14 cellular contexts compared by ENCODE assay signal in genomic region chr16:87889762-87890161, GRCh38. TPM values are rescaled to one million over a fixed set of nuclear protein-coding genes. Genes with fewer than 3 reads are reported as not detected.
DNase-seq lines count a peak whose midpoint lies in the region; ATAC-seq, FAIRE-seq and TF ChIP-seq lines count a peak whose summit lies in the region.
"Not testable (repeated sequence)": the region's sequence is repeated elsewhere in the genome, so short reads cannot be mapped to it uniquely, and the experiment has no call there.
"Had no signal": no experiment of that assay in that cellular context is flagged by ENCODE, and none has a peak within 500 bp of the region (broad histone marks: within the 10 kb centered on the region; RNA-seq: fewer than 3 reads in every experiment).

No MANE protein-coding gene starts in this region.

- H3K4me1 ChIP-seq in OCI-LY1 (ENCODE audit: insufficient read depth, low read length, severe bottlenecking): not testable (repeated sequence)

- not testable (repeated sequence) for H4K20me1 ChIP-seq in OCI-LY1 (ENCODE audit: insufficient read depth, low read length)

- FAIRE-seq in D721Med (lab: Jason Lieb, UNC): not testable (repeated sequence)

- not testable (repeated sequence) for H3K9me3 Mint-ChIP-seq in activated CD4-positive, alpha-beta T cell treated with anti-CD3 and anti-CD28 coated beads, Interleukin-2, amount 10 ng/mL, durations not matched to agents 7 days and 5 days; activated naive CD4-positive, alpha-beta T cell treated with anti-CD3 and anti-CD28 coated beads, Interleukin-2, amount 10 ng/mL, durations not matched to agents 7 days and 5 days; natural killer cell treated with Interleukin-12 subunit alpha and Interleukin-12 subunit beta and Interleukin-15 and Interleukin-18, amount 100 ng/mL, for 72 hours; stimulated activated effector memory CD8-positive, alpha-beta T cell treated with anti-CD3 and anti-CD28 coated beads, Interleukin-12 subunit alpha, Interleukin-12 subunit beta, amount 100 ng/mL, for 72 hours

- CTCF ChIA-PET in activated CD4-positive, alpha-beta T cell treated with anti-CD3 and anti-CD28 coated beads, Interleukin-2, amount 10 ng/mL, durations not matched to agents 7 days and 5 days (lab: Charles Lee): interaction anchor here (0.8 to 1.8 kb wide), 3 partner anchors 9 to 111 kb away, joined by 3 to 9 read pairs (median 3); no protein-coding TSS in a partner anchor
- CTCF ChIA-PET in activated naive CD4-positive, alpha-beta T cell treated with anti-CD3 and anti-CD28 coated beads, Interleukin-2, amount 10 ng/mL, durations not matched to agents 7 days and 5 days (lab: Charles Lee): interaction anchor here (1.2 kb wide), 1 partner anchor 13 kb away, joined by 4 read pairs; no protein-coding TSS in a partner anchor

- peaks cover 16% of the 10 kb centered on the region for H3K4me1 Mint-ChIP-seq in activated CD4-positive, alpha-beta T cell treated with anti-CD3 and anti-CD28 coated beads, Interleukin-2, amount 10 ng/mL, durations not matched to agents 7 days and 5 days
- peaks cover 15% of the 10 kb centered on the region for H3K4me1 Mint-ChIP-seq in activated naive CD4-positive, alpha-beta T cell treated with anti-CD3 and anti-CD28 coated beads, Interleukin-2, amount 10 ng/mL, durations not matched to agents 7 days and 5 days
- not testable (repeated sequence) for H3K4me1 Mint-ChIP-seq in natural killer cell treated with Interleukin-12 subunit alpha and Interleukin-12 subunit beta and Interleukin-15 and Interleukin-18, amount 100 ng/mL, for 72 hours (ENCODE audit: low read depth in 2 of 2)
- peaks cover 21% of the 10 kb centered on the region for H3K4me1 Mint-ChIP-seq in stimulated activated effector memory CD8-positive, alpha-beta T cell treated with anti-CD3 and anti-CD28 coated beads, Interleukin-12 subunit alpha, Interleukin-12 subunit beta, amount 100 ng/mL, for 72 hours

- peak; percentile 48 to 59 for ATAC-seq in natural killer cell treated with Interleukin-12 subunit alpha and Interleukin-12 subunit beta and Interleukin-15 and Interleukin-18, amount 100 ng/mL, for 72 hours
- ATAC-seq in stimulated activated effector memory CD8-positive, alpha-beta T cell treated with anti-CD3 and anti-CD28 coated beads, Interleukin-12 subunit alpha, Interleukin-12 subunit beta, amount 100 ng/mL, for 72 hours: peak; percentile 83

- H3K27ac Mint-ChIP-seq in activated CD4-positive, alpha-beta T cell treated with anti-CD3 and anti-CD28 coated beads, Interleukin-2, amount 10 ng/mL, durations not matched to agents 7 days and 5 days; activated naive CD4-positive, alpha-beta T cell treated with anti-CD3 and anti-CD28 coated beads, Interleukin-2, amount 10 ng/mL, durations not matched to agents 7 days and 5 days; natural killer cell treated with Interleukin-12 subunit alpha and Interleukin-12 subunit beta and Interleukin-15 and Interleukin-18, amount 100 ng/mL, for 72 hours; stimulated activated effector memory CD8-positive, alpha-beta T cell treated with anti-CD3 and anti-CD28 coated beads, Interleukin-12 subunit alpha, Interleukin-12 subunit beta, amount 100 ng/mL, for 72 hours: not testable (repeated sequence)

- DNase-seq in D721Med (ENCODE audit: insufficient read length, low spot score); epithelial cell of proximal tubule (ENCODE audit: low read depth); natural killer cell treated with Interleukin-12 subunit alpha and Interleukin-12 subunit beta and Interleukin-15 and Interleukin-18, amount 100 ng/mL, for 72 hours (ENCODE audit: low spot score); stimulated activated effector memory CD8-positive, alpha-beta T cell treated with anti-CD3 and anti-CD28 coated beads, Interleukin-12 subunit alpha, Interleukin-12 subunit beta, amount 100 ng/mL, for 72 hours (ENCODE audit: low spot score in 2 of 2): not testable (repeated sequence)
- peak; percentile 61 for DNase-seq in H7
- DNase-seq in activated CD4-positive, alpha-beta T cell treated with anti-CD3 and anti-CD28 coated beads, Interleukin-2, amount 10 ng/mL, durations not matched to agents 7 days and 5 days: peak; percentile 36
- peak; percentile 41 for DNase-seq in activated naive CD4-positive, alpha-beta T cell treated with anti-CD3 and anti-CD28 coated beads, Interleukin-2, amount 10 ng/mL, durations not matched to agents 7 days and 5 days

- TF ChIP-seq CTCF in D721Med (IDR thresholded peaks at IDR 0.05; ENCODE audit: insufficient read depth, missing control alignments) (peak; percentile 11), OCI-LY1 (IDR thresholded peaks at IDR 0.05; ENCODE audit: low read length) (peak; percentile 37), epithelial cell of proximal tubule (conservative IDR thresholded peaks at IDR 0.05; ENCODE audit: low read depth, low read length) (peak; percentile 39)

- not testable (repeated sequence) for H3K27me3 ChIP-seq in H7 (ENCODE audit: control insufficient read depth, insufficient read depth, low read length); OCI-LY1 (ENCODE audit: insufficient read depth, low read length)

- not testable (repeated sequence) for H3K27me3 Mint-ChIP-seq in activated CD4-positive, alpha-beta T cell treated with anti-CD3 and anti-CD28 coated beads, Interleukin-2, amount 10 ng/mL, durations not matched to agents 7 days and 5 days; activated naive CD4-positive, alpha-beta T cell treated with anti-CD3 and anti-CD28 coated beads, Interleukin-2, amount 10 ng/mL, durations not matched to agents 7 days and 5 days; natural killer cell treated with Interleukin-12 subunit alpha and Interleukin-12 subunit beta and Interleukin-15 and Interleukin-18, amount 100 ng/mL, for 72 hours

- not testable (repeated sequence) for H3K9ac ChIP-seq in OCI-LY1 (ENCODE audit: low read length)

- not testable (repeated sequence) for H3K9me3 ChIP-seq in OCI-LY1 (ENCODE audit: low read length)

- H3K9me2 ChIP-seq in OCI-LY1 (ENCODE audit: low read depth, low read length): not testable (repeated sequence)

- H3K4me3 ChIP-seq in H7 (ENCODE audit: insufficient read depth, low read depth, low read length); OCI-LY1 (ENCODE audit: low read depth, low read length, poor library complexity, severe bottlenecking); epithelial cell of proximal tubule (ENCODE audit: low read depth, low read length): not testable (repeated sequence)

- H3K36me3 Mint-ChIP-seq in activated CD4-positive, alpha-beta T cell treated with anti-CD3 and anti-CD28 coated beads, Interleukin-2, amount 10 ng/mL, durations not matched to agents 7 days and 5 days (ENCODE audit: low read depth); activated naive CD4-positive, alpha-beta T cell treated with anti-CD3 and anti-CD28 coated beads, Interleukin-2, amount 10 ng/mL, durations not matched to agents 7 days and 5 days; natural killer cell treated with Interleukin-12 subunit alpha and Interleukin-12 subunit beta and Interleukin-15 and Interleukin-18, amount 100 ng/mL, for 72 hours; stimulated activated effector memory CD8-positive, alpha-beta T cell treated with anti-CD3 and anti-CD28 coated beads, Interleukin-12 subunit alpha, Interleukin-12 subunit beta, amount 100 ng/mL, for 72 hours: not testable (repeated sequence)

- H2AFZ ChIP-seq in OCI-LY1 (ENCODE audit: low read length): not testable (repeated sequence)

- H3K27ac ChIP-seq in OCI-LY1 (ENCODE audit: low read depth, low read length, poor library complexity, severe bottlenecking): not testable (repeated sequence)

- POLR2A ChIA-PET in activated CD4-positive, alpha-beta T cell treated with anti-CD3 and anti-CD28 coated beads, Interleukin-2, amount 10 ng/mL, durations not matched to agents 7 days and 5 days (lab: Charles Lee): not testable (repeated sequence)

- H3K79me2 ChIP-seq in OCI-LY1 (ENCODE audit: insufficient read depth, low read length): not testable (repeated sequence)

- H3K4me2 ChIP-seq in OCI-LY1 (ENCODE audit: low read length): not testable (repeated sequence)

- H3K36me3 ChIP-seq in H7 (replicated peaks; ENCODE audit: control insufficient read depth, insufficient read depth, low read length); OCI-LY1 (ENCODE audit: insufficient read depth, low read length): not testable (repeated sequence)

- H3F3A ChIP-seq in OCI-LY1 (ENCODE audit: insufficient read depth, low read length): not testable (repeated sequence)

- H3K4me3 Mint-ChIP-seq in activated CD4-positive, alpha-beta T cell treated with anti-CD3 and anti-CD28 coated beads, Interleukin-2, amount 10 ng/mL, durations not matched to agents 7 days and 5 days; activated naive CD4-positive, alpha-beta T cell treated with anti-CD3 and anti-CD28 coated beads, Interleukin-2, amount 10 ng/mL, durations not matched to agents 7 days and 5 days; natural killer cell treated with Interleukin-12 subunit alpha and Interleukin-12 subunit beta and Interleukin-15 and Interleukin-18, amount 100 ng/mL, for 72 hours; stimulated activated effector memory CD8-positive, alpha-beta T cell treated with anti-CD3 and anti-CD28 coated beads, Interleukin-12 subunit alpha, Interleukin-12 subunit beta, amount 100 ng/mL, for 72 hours: not testable (repeated sequence)

RNA-seq across cellular contexts. Expression of gene SLC7A5, which starts 20.5 kb away (rescaled TPM):
- 91.6 and 188 TPM in 2 replicates for total RNA-seq in H7 (2014; rRNA removed; shearing (Covaris generic))
- 10 to 100 TPM; 73.1 to 77.1 TPM for total RNA-seq in activated CD4-positive, alpha-beta T cell treated with anti-CD3 and anti-CD28 coated beads, Interleukin-2, amount 10 ng/mL, durations not matched to agents 7 days and 5 days
- total RNA-seq in epithelial cell of proximal tubule: 55.1 and 182 TPM in 2 replicates
- total RNA-seq in natural killer cell treated with Interleukin-12 subunit alpha and Interleukin-12 subunit beta and Interleukin-15 and Interleukin-18, amount 100 ng/mL, for 72 hours: 100 to 1,000 TPM; 142 to 348 TPM

RNA-seq across cellular contexts. Expression of gene CA5A, which starts 46.6 kb away (rescaled TPM):
- not detected in 2 replicates for total RNA-seq in H7 (2014; rRNA removed; shearing (Covaris generic))
- total RNA-seq in activated CD4-positive, alpha-beta T cell treated with anti-CD3 and anti-CD28 coated beads, Interleukin-2, amount 10 ng/mL, durations not matched to agents 7 days and 5 days: not detected
- total RNA-seq in epithelial cell of proximal tubule: not detected in 2 replicates
- not detected for total RNA-seq in natural killer cell treated with Interleukin-12 subunit alpha and Interleukin-12 subunit beta and Interleukin-15 and Interleukin-18, amount 100 ng/mL, for 72 hours
- total RNA-seq: CD8-positive, alpha-beta memory T cell; esophagus mucosa; glomerular endothelial cell; pulmonary artery endothelial cell; spleen; thyroid gland had no signal
